In genomic region chr4:8198906-8199593, GRCh38 we compare ENCODE assay signal across 8 cellular contexts. TPM values are rescaled to one million over a fixed set of nuclear protein-coding genes. Genes with fewer than 3 reads are reported as not detected.
DNase-seq lines count a peak whose midpoint lies in the region; ATAC-seq and TF ChIP-seq lines count a peak whose summit lies in the region.

Gene SH3TC1, plus strand, starts transcription at chr4:8199290. Its CDS starts 5,905 bp downstream, at chr4:8205195.

- no peak within 1 kb of the TSS for H2AFZ ChIP-seq in smooth muscle cell (ENCODE audit: low read depth)

- no peaks in the 10 kb centered on the region for H4K20me1 ChIP-seq in smooth muscle cell (ENCODE audit: low read depth)

- no peaks in the 10 kb centered on the region for H3K36me3 ChIP-seq in smooth muscle cell (ENCODE audit: low read depth)

- ATAC-seq in GM21619 (IDR thresholded peaks at IDR 0.05; ENCODE audit: unreplicated experiment) = peak; percentile 74

- H3F3A ChIP-seq in smooth muscle cell (ENCODE audit: low read depth) = no peaks in the 10 kb centered on the region

- H3K27ac ChIP-seq in smooth muscle cell (ENCODE audit: low read depth) = peak within 1 kb of the TSS; percentile 52

- DNase-seq in ELR (ENCODE audit: low read depth) = peak; percentile 92
- DNase-seq in KG1 (lab: John Stamatoyannopoulos, UW) = peak; percentile 72
- peak; percentile 85 for DNase-seq in T1000 (lab: John Stamatoyannopoulos, UW)
- DNase-seq in brain pericyte (ENCODE audit: low read depth, low spot score) = peak; percentile 52
- peak; percentile 93 for DNase-seq in iris pigment epithelial cell (ENCODE audit: low read depth)
- peak; percentile 58 for DNase-seq in smooth muscle cell (lab: John Stamatoyannopoulos, UW; ENCODE audit: unreplicated experiment)
- no peak for DNase-seq in NCI-H526 treated with DMSO at 0.1 percent for 48 hours (lab: John Stamatoyannopoulos, UW)

- TF ChIP-seq CTCF in smooth muscle cell (IDR thresholded peaks at IDR 0.05; ENCODE audit: borderline replicate concordance, insufficient read depth, poor library complexity, severe bottlenecking) = no peak

- no peaks in the 10 kb centered on the region for H3K9me3 ChIP-seq in smooth muscle cell (replicated peaks; ENCODE audit: low read depth)

- peaks cover 17% of the 10 kb centered on the region for H3K79me2 ChIP-seq in smooth muscle cell (ENCODE audit: low read depth)

- peak within 1 kb of the TSS; percentile 39 for H3K4me3 ChIP-seq in smooth muscle cell

- peak within 1 kb of the TSS; percentile 81 for H3K4me2 ChIP-seq in smooth muscle cell

- no peaks in the 10 kb centered on the region for H3K27me3 ChIP-seq in smooth muscle cell (ENCODE audit: low read depth)

- peaks cover 11% of the 10 kb centered on the region for H3K4me1 ChIP-seq in smooth muscle cell (ENCODE audit: low read depth)

- H3K9ac ChIP-seq in smooth muscle cell (ENCODE audit: low read depth) = no peak within 1 kb of the TSS

- 41% methylated on average over 32 of the region's 32 CpGs for WGBS in smooth muscle cell (ENCODE audit: low lambda C conversion rate)

RNA-seq across cellular contexts. Expression of gene SH3TC1, which starts in this region (rescaled TPM):
- total RNA-seq in smooth muscle cell = 7.8 TPM in 2 replicates
- 12.1 and 17.7 TPM in 2 replicates for polyA plus RNA-seq in smooth muscle cell
